Comparison of ENCODE assay signal across 1 cellular context in genomic region chr17:78920528-78920927, GRCh38.
TF ChIP-seq lines count a peak whose summit lies in the region.

No MANE protein-coding gene starts in this region.

TF ChIP-seq in GM23338, 12 proteins besides CTCF, POLR2A, EP300 and RAD21:
- TF ChIP-seq ETS1 (IDR thresholded peaks at IDR 0.05) (no peak), CREB1 (CRISPR knock-in tag; IDR thresholded peaks at IDR 0.05; ENCODE audit: low read depth) (no peak), ZNF462 (CRISPR knock-in tag; IDR thresholded peaks at IDR 0.05) (no peak), POLR2AphosphoS5 (IDR thresholded peaks at IDR 0.05; ENCODE audit: low read depth) (no peak), EZH2 (IDR thresholded peaks at IDR 0.05; ENCODE audit: low read depth, unreplicated experiment) (no peak), EZH2phosphoT487 (IDR thresholded peaks at IDR 0.05; ENCODE audit: unreplicated experiment) (no peak), ZNF331 (CRISPR knock-in tag; IDR thresholded peaks at IDR 0.05; ENCODE audit: low read depth) (no peak), STAT1 (IDR thresholded peaks at IDR 0.05; ENCODE audit: unreplicated experiment) (no peak), NANOG (IDR thresholded peaks at IDR 0.05; ENCODE audit: borderline replicate concordance) (no peak), ZNF114 (CRISPR knock-in tag; IDR thresholded peaks at IDR 0.05) (no peak), REST (IDR thresholded peaks at IDR 0.05; ENCODE audit: unreplicated experiment) (no peak)
